ENCODE assay signal across 1 cellular context in genomic region chr12:124551268-124552144, GRCh38.
TF ChIP-seq lines count a peak whose summit lies in the region.

No MANE protein-coding gene starts in this region.

TF ChIP-seq in HEK293, 187 proteins besides CTCF, POLR2A, EP300 and RAD21 (continued from another document and continues in another):
- TF ChIP-seq ZNF398 (tag by site-specific recombination; IDR thresholded peaks at IDR 0.05), result peak; percentile 77; the same call in 1 of the 2 replicates
- TF ChIP-seq ZNF501 (tag by site-specific recombination; IDR thresholded peaks at IDR 0.05), result 0 out of 2 replicates have a peak, but pooled peaks have one; percentile 34
- 0 out of 2 replicates have a peak, but pooled peaks have one; percentile 17 for TF ChIP-seq KLF17 (tag by site-specific recombination; IDR thresholded peaks at IDR 0.05)
- TF ChIP-seq ZNF155 (tag by site-specific recombination; IDR thresholded peaks at IDR 0.05), result no peak
- no peak for TF ChIP-seq ZNF548 (tag by site-specific recombination; IDR thresholded peaks at IDR 0.05)
- no peak for TF ChIP-seq YY2 (tag by site-specific recombination; IDR thresholded peaks at IDR 0.05)
- 0 out of 2 replicates have a peak, but pooled peaks have one; percentile 44 for TF ChIP-seq PRDM4 (tag by site-specific recombination; IDR thresholded peaks at IDR 0.05)
- peak; percentile 99 for TF ChIP-seq SP7 (tag by site-specific recombination; IDR thresholded peaks at IDR 0.05)
- peak; percentile 94 for TF ChIP-seq ZSCAN30 (tag by site-specific recombination; IDR thresholded peaks at IDR 0.05)
- TF ChIP-seq ZNF704 (tag by site-specific recombination; IDR thresholded peaks at IDR 0.05), result no peak
- no peak for TF ChIP-seq ZNF157 (tag by site-specific recombination; IDR thresholded peaks at IDR 0.05)
- no peak for TF ChIP-seq ZNF664 (tag by site-specific recombination; IDR thresholded peaks at IDR 0.05)
- no peak for TF ChIP-seq ZNF837 (tag by site-specific recombination; IDR thresholded peaks at IDR 0.05)
- no peak for TF ChIP-seq ZNF19 (tag by site-specific recombination; IDR thresholded peaks at IDR 0.05; ENCODE audit: low read depth)
- TF ChIP-seq ZXDB (tag by site-specific recombination; IDR thresholded peaks at IDR 0.05), result peak; percentile 79
- no peak for TF ChIP-seq ZNF623 (tag by site-specific recombination; IDR thresholded peaks at IDR 0.05)
- no peak for TF ChIP-seq ZNF311 (tag by site-specific recombination; IDR thresholded peaks at IDR 0.05; ENCODE audit: borderline replicate concordance)
- no peak for TF ChIP-seq ZNF488 (tag by site-specific recombination; IDR thresholded peaks at IDR 0.05)
- TF ChIP-seq, protein P1, sequence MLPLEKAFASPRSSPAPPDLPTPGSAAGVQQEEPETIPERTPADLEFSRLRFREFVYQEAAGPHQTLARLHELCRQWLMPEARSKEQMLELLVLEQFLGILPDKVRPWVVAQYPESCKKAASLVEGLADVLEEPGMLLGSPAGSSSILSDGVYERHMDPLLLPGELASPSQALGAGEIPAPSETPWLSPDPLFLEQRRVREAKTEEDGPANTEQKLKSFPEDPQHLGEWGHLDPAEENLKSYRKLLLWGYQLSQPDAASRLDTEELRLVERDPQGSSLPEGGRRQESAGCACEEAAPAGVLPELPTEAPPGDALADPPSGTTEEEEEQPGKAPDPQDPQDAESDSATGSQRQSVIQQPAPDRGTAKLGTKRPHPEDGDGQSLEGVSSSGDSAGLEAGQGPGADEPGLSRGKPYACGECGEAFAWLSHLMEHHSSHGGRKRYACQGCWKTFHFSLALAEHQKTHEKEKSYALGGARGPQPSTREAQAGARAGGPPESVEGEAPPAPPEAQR (tag by site-specific recombination; IDR thresholded peaks at IDR 0.05), result no peak
- TF ChIP-seq ZNF391 (tag by site-specific recombination; IDR thresholded peaks at IDR 0.05; ENCODE audit: borderline replicate concordance, low read depth), result peak; percentile 22; the same call in 1 of the 2 replicates
- no peak for TF ChIP-seq ZNF112 (tag by site-specific recombination; IDR thresholded peaks at IDR 0.05)
- TF ChIP-seq ZNF530 (tag by site-specific recombination; IDR thresholded peaks at IDR 0.05; ENCODE audit: low read depth), result no peak
- TF ChIP-seq ZNF561 (tag by site-specific recombination; IDR thresholded peaks at IDR 0.05; ENCODE audit: borderline replicate concordance), result peak; percentile 80
- no peak for TF ChIP-seq ZNF529 (tag by site-specific recombination; IDR thresholded peaks at IDR 0.05; ENCODE audit: insufficient replicate concordance)
- no peak for TF ChIP-seq OVOL3 (tag by site-specific recombination; IDR thresholded peaks at IDR 0.05)
- no peak for TF ChIP-seq HOXD13 (CRISPR knock-in tag; IDR thresholded peaks at IDR 0.05; ENCODE audit: borderline replicate concordance)
- no peak for TF ChIP-seq ZNF37A (tag by site-specific recombination; IDR thresholded peaks at IDR 0.05)
- TF ChIP-seq ZNF324 (tag by site-specific recombination; IDR thresholded peaks at IDR 0.05), result peak; percentile 14; the same call in 1 of the 2 replicates
- TF ChIP-seq ZNF791 (tag by site-specific recombination; IDR thresholded peaks at IDR 0.05), result no peak
- TF ChIP-seq ZSCAN23 (tag by site-specific recombination; IDR thresholded peaks at IDR 0.05), result no peak
- no peak for TF ChIP-seq KLF7 (tag by site-specific recombination; IDR thresholded peaks at IDR 0.05; ENCODE audit: borderline replicate concordance)
- TF ChIP-seq ZEB2 (tag by site-specific recombination; IDR thresholded peaks at IDR 0.05), result peak; percentile 75
- no peak for TF ChIP-seq ZNF184 (tag by site-specific recombination; IDR thresholded peaks at IDR 0.05)
- TF ChIP-seq ZNF549 (tag by site-specific recombination; IDR thresholded peaks at IDR 0.05), result no peak
- TF ChIP-seq, protein P2, sequence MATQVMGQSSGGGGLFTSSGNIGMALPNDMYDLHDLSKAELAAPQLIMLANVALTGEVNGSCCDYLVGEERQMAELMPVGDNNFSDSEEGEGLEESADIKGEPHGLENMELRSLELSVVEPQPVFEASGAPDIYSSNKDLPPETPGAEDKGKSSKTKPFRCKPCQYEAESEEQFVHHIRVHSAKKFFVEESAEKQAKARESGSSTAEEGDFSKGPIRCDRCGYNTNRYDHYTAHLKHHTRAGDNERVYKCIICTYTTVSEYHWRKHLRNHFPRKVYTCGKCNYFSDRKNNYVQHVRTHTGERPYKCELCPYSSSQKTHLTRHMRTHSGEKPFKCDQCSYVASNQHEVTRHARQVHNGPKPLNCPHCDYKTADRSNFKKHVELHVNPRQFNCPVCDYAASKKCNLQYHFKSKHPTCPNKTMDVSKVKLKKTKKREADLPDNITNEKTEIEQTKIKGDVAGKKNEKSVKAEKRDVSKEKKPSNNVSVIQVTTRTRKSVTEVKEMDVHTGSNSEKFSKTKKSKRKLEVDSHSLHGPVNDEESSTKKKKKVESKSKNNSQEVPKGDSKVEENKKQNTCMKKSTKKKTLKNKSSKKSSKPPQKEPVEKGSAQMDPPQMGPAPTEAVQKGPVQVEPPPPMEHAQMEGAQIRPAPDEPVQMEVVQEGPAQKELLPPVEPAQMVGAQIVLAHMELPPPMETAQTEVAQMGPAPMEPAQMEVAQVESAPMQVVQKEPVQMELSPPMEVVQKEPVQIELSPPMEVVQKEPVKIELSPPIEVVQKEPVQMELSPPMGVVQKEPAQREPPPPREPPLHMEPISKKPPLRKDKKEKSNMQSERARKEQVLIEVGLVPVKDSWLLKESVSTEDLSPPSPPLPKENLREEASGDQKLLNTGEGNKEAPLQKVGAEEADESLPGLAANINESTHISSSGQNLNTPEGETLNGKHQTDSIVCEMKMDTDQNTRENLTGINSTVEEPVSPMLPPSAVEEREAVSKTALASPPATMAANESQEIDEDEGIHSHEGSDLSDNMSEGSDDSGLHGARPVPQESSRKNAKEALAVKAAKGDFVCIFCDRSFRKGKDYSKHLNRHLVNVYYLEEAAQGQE (tag by site-specific recombination; IDR thresholded peaks at IDR 0.05), result no peak
- peak; percentile 95 for TF ChIP-seq IKZF3 (tag by site-specific recombination; IDR thresholded peaks at IDR 0.05)
- TF ChIP-seq ZNF175 (tag by site-specific recombination; IDR thresholded peaks at IDR 0.05), result no peak
- no peak for TF ChIP-seq ZNF174 (tag by site-specific recombination; IDR thresholded peaks at IDR 0.05)
- peak; percentile 74 for TF ChIP-seq SCRT2 (tag by site-specific recombination; IDR thresholded peaks at IDR 0.05)
- TF ChIP-seq ZNF785 (tag by site-specific recombination; IDR thresholded peaks at IDR 0.05), result no peak
- 0 out of 2 replicates have a peak, but pooled peaks have one; percentile 19 for TF ChIP-seq ZNF692 (tag by site-specific recombination; IDR thresholded peaks at IDR 0.05)
- TF ChIP-seq, protein P3, sequence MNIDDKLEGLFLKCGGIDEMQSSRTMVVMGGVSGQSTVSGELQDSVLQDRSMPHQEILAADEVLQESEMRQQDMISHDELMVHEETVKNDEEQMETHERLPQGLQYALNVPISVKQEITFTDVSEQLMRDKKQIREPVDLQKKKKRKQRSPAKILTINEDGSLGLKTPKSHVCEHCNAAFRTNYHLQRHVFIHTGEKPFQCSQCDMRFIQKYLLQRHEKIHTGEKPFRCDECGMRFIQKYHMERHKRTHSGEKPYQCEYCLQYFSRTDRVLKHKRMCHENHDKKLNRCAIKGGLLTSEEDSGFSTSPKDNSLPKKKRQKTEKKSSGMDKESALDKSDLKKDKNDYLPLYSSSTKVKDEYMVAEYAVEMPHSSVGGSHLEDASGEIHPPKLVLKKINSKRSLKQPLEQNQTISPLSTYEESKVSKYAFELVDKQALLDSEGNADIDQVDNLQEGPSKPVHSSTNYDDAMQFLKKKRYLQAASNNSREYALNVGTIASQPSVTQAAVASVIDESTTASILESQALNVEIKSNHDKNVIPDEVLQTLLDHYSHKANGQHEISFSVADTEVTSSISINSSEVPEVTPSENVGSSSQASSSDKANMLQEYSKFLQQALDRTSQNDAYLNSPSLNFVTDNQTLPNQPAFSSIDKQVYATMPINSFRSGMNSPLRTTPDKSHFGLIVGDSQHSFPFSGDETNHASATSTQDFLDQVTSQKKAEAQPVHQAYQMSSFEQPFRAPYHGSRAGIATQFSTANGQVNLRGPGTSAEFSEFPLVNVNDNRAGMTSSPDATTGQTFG (tag by site-specific recombination; IDR thresholded peaks at IDR 0.05; ENCODE audit: borderline replicate concordance), result no peak
- TF ChIP-seq, protein P4, sequence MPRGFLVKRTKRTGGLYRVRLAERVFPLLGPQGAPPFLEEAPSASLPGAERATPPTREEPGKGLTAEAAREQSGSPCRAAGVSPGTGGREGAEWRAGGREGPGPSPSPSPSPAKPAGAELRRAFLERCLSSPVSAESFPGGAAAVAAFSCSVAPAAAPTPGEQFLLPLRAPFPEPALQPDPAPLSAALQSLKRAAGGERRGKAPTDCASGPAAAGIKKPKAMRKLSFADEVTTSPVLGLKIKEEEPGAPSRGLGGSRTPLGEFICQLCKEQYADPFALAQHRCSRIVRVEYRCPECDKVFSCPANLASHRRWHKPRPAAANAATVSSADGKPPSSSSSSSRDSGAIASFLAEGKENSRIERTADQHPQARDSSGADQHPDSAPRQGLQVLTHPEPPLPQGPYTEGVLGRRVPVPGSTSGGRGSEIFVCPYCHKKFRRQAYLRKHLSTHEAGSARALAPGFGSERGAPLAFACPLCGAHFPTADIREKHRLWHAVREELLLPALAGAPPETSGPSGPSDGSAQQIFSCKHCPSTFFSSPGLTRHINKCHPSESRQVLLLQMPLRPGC (tag by site-specific recombination; IDR thresholded peaks at IDR 0.05), result 0 out of 2 replicates have a peak, but pooled peaks have one; percentile 37
- TF ChIP-seq ZNF350 (tag by site-specific recombination; IDR thresholded peaks at IDR 0.05), result no peak
